ENCODE assay signal across 23 cellular contexts in the genomic region with DNA sequence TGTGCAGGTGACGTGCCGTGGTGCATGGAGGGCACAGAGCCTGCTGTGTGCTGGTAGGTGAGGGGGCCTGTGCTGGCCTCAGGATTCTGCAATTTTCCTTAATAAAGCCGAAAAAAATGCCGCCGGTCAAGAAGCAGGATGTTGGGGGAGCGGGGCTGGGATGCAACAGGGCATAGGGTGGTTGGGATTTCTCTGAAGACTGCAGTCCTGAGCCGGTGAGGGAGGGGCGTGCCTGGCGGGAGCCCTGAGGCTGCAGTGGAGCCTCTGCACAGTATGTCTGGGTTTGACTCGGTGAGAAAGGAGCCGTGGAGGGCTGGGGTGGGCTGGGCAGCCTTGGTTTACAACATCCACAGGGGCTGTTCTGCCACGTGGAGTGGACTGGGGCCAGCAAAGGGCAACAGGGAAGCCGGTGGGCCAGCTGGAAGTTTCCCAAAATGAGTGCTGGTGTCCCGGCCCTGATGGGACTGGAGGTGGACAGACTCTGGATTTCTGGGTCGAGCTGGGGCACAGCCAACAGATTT. TPM values are rescaled to one million over a fixed set of nuclear protein-coding genes. Genes with fewer than 3 reads are reported as not detected.
"Had no signal": no experiment of that assay in that cellular context is flagged by ENCODE, and none has a peak within 500 bp of the region (broad histone marks: within the 10 kb centered on the region; RNA-seq: fewer than 3 reads in every experiment).

No MANE protein-coding gene starts in this region.

- H3K9me3 ChIP-seq: mucosa of descending colon, neutrophil, sigmoid colon, suprapubic skin, transverse colon, vagina had no signal

- H3K4me3 Mint-ChIP-seq: dendritic cell treated with granulocyte-macrophage colony-stimulating factor and Interleukin-4, amounts not matched to agents 40 ng/mL and 50 ng/mL, for 4 days; naive B cell had no signal

- DNase-seq: activated CD4-positive, CD25-positive, alpha-beta regulatory T cell treated with anti-CD3 and anti-CD28 coated beads, Interleukin-2, amount 50 U/mL, for 72 hours; activated naive CD4-positive, alpha-beta T cell treated with anti-CD3 and anti-CD28 coated beads, Interleukin-2, amount 50 U/mL, for 16 hours; activated T-cell treated with anti-CD3 and anti-CD28 coated beads for 4 hours; left cardiac atrium; mesenchymal stem cell; naive B cell; sigmoid colon; stimulated activated CD4-positive, alpha-beta T cell treated with anti-CD3 and anti-CD28 coated beads, Interleukin-1b, Interleukin-23, amount 100 ng/mL, for 48 hours; stimulated activated CD8-positive, alpha-beta memory T cell treated with anti-CD3 and anti-CD28 coated beads, Interleukin-4, amount 100 ng/mL, for 48 hours; stimulated activated naive CD4-positive, alpha-beta T cell treated with Interleukin-2 at 50 U/mL for 16 hours; SW 1271; T-helper 2 cell had no signal

- H3K27ac ChIP-seq: neutrophil, sigmoid colon, suprapubic skin, vagina, VCaP had no signal

- H3K36me3 ChIP-seq: neutrophil, suprapubic skin, transverse colon, vagina had no signal

- H3K36me3 Mint-ChIP-seq: naive B cell had no signal

- ATAC-seq: left cardiac atrium had no signal

- H3K27ac Mint-ChIP-seq: activated T-helper 2 cell treated with anti-CD3 and anti-CD28 coated beads, Interferon-gamma antibody, Interleukin-2, Interleukin-4, amounts not matched to agents 10 μg/mL and 5 μg/mL and 100 μg/mL, durations not matched to agents 14 hours and 24 hours and 36 hours; dendritic cell treated with granulocyte-macrophage colony-stimulating factor and Interleukin-4, amounts not matched to agents 40 ng/mL and 50 ng/mL, for 4 days had no signal

- H3K4me3 ChIP-seq: sigmoid colon, suprapubic skin, vagina had no signal

- H3K9me3 Mint-ChIP-seq: activated T-helper 2 cell treated with anti-CD3 and anti-CD28 coated beads, Interferon-gamma antibody, Interleukin-2, Interleukin-4, amounts not matched to agents 10 μg/mL and 5 μg/mL and 100 μg/mL, durations not matched to agents 14 hours and 24 hours and 36 hours; dendritic cell treated with granulocyte-macrophage colony-stimulating factor and Interleukin-4, amounts not matched to agents 40 ng/mL and 50 ng/mL, for 4 days; naive B cell had no signal

- H3K27me3 ChIP-seq: vagina had no signal

RNA-seq across cellular contexts. Expression of a gene that starts 1.3 kb away (rescaled TPM):
- total RNA-seq: activated T-helper 2 cell treated with anti-CD3 and anti-CD28 coated beads, Interferon-gamma antibody, Interleukin-2, Interleukin-4, amounts not matched to agents 10 μg/mL and 5 μg/mL and 100 μg/mL, durations not matched to agents 14 hours and 24 hours and 36 hours; chondrocyte; glomerular endothelial cell; left cardiac atrium; lower leg skin; vagina had no signal

RNA-seq across cellular contexts. Expression of a gene that starts 3.6 kb away (rescaled TPM):
- total RNA-seq: activated T-helper 2 cell treated with anti-CD3 and anti-CD28 coated beads, Interferon-gamma antibody, Interleukin-2, Interleukin-4, amounts not matched to agents 10 μg/mL and 5 μg/mL and 100 μg/mL, durations not matched to agents 14 hours and 24 hours and 36 hours; glomerular endothelial cell; left cardiac atrium; lower leg skin; sigmoid colon; suprapubic skin; transverse colon; vagina had no signal

RNA-seq across cellular contexts. Expression of a gene that starts 13.7 kb away (rescaled TPM):
- total RNA-seq: glomerular endothelial cell, transverse colon had no signal
